Comparison of ENCODE assay signal across 9 cellular contexts in genomic region chr14:100417466-100417865, GRCh38. TPM values are rescaled to one million over a fixed set of nuclear protein-coding genes. Genes with fewer than 3 reads are reported as not detected.
DNase-seq lines count a peak whose midpoint lies in the region; ATAC-seq, FAIRE-seq and TF ChIP-seq lines count a peak whose summit lies in the region.
"Had no signal": no experiment of that assay in that cellular context is flagged by ENCODE, and none has a peak within 500 bp of the region (broad histone marks: within the 10 kb centered on the region; RNA-seq: fewer than 3 reads in every experiment).

No MANE protein-coding gene starts in this region.

- POLR2A ChIA-PET in CD4-positive, alpha-beta T cell (lab: Charles Lee) = no interaction called here

- H3K27ac ChIP-seq in esophagus squamous epithelium (no peak overlapping the region), mucosa of rectum (ENCODE audit: low read depth in 2 of 2, low read length in 2 of 2) (peak overlapping the region; percentile 52 to 77)
- no peak overlapping the region for H3K27ac ChIP-seq in CD4-positive, alpha-beta T cell (ENCODE audit: low read depth, low read length)

- H3K9me3 ChIP-seq in esophagus squamous epithelium (no peaks in the 10 kb centered on the region), mucosa of rectum (ENCODE audit: control insufficient read depth in 2 of 2, low read length in 2 of 2) (no peaks in the 10 kb centered on the region)
- no peaks in the 10 kb centered on the region for H3K9me3 ChIP-seq in CD4-positive, alpha-beta T cell (ENCODE audit: control insufficient read depth, low read length)

- no peaks in the 10 kb centered on the region for H3K27me3 ChIP-seq in esophagus squamous epithelium
- no peaks in the 10 kb centered on the region for H3K27me3 ChIP-seq in mucosa of rectum (ENCODE audit: control insufficient read depth in 2 of 2, insufficient read depth in 2 of 2, low read length in 2 of 2)
- H3K27me3 ChIP-seq in CD4-positive, alpha-beta T cell (ENCODE audit: control insufficient read depth, insufficient read depth, low read length) = no peaks in the 10 kb centered on the region

- TF ChIP-seq CTCF in esophagus squamous epithelium (IDR thresholded peaks at IDR 0.05) = peak in 5 of 6 experiments; percentile 30 to 74 (median 45)
- no peak for TF ChIP-seq CTCF in CD4-positive, alpha-beta T cell (IDR thresholded peaks at IDR 0.05)

- CTCF ChIA-PET in CD4-positive, alpha-beta T cell (lab: Charles Lee) = no interaction called here

- DNase-seq in H4 (ENCODE audit: low spot score) (peak; percentile 91), RCC 7860 (ENCODE audit: low spot score) (peak; percentile 81), esophagus squamous epithelium (lab: John Stamatoyannopoulos, UW) (no peak), GF-D8 (lab: John Stamatoyannopoulos, UW) (no peak)
- no peak for DNase-seq in activated CD4-positive, alpha-beta T cell treated with anti-CD3 and anti-CD28 coated beads, Interleukin-2, amount 50 U/mL, for 48 hours
- no peak for DNase-seq in CD4-positive, alpha-beta T cell

- no peaks in the 10 kb centered on the region for H3K9me3 Mint-ChIP-seq in CD4-positive, alpha-beta T cell
- H3K9me3 Mint-ChIP-seq: IgD-negative memory B cell had no signal

- H3K27me3 Mint-ChIP-seq in CD4-positive, alpha-beta T cell = no peaks in the 10 kb centered on the region
- H3K27me3 Mint-ChIP-seq: IgD-negative memory B cell had no signal

- H3K4me3 ChIP-seq in esophagus squamous epithelium (no peak overlapping the region), mucosa of rectum (ENCODE audit: low read length in 2 of 2) (no peak overlapping the region)

- H3K9ac ChIP-seq in mucosa of rectum (ENCODE audit: low read depth in 1 of 2, low read length in 2 of 2) = peak overlapping the region in 1 of 2 donors; percentile 51

- H3K36me3 Mint-ChIP-seq in CD4-positive, alpha-beta T cell (ENCODE audit: low read depth) = no peaks in the 10 kb centered on the region

- 52 to 75% methylated on average over 6 to 7 of the region's 7 CpGs for WGBS in esophagus squamous epithelium, 2 donors

- H3K36me3 ChIP-seq in esophagus squamous epithelium (no peaks in the 10 kb centered on the region), mucosa of rectum (ENCODE audit: control insufficient read depth in 2 of 2, insufficient read depth in 2 of 2, low read length in 2 of 2) (no peaks in the 10 kb centered on the region)

- intact Hi-C loops in esophagus squamous epithelium (cut with DNase I) = no loop called here
- intact Hi-C loops in CD4-positive, alpha-beta T cell (cut with DNase I, micrococcal nuclease) = no loop called here

- peak; percentile 37 for FAIRE-seq in RCC 7860 (lab: Jason Lieb, UNC)

- ATAC-seq in GM19463 (IDR thresholded peaks at IDR 0.05; ENCODE audit: unreplicated experiment) = no peak
- ATAC-seq in CD4-positive, alpha-beta T cell (ENCODE audit: poor library complexity) = no peak

- H3K4me3 Mint-ChIP-seq in CD4-positive, alpha-beta T cell = no peak overlapping the region
- H3K4me3 Mint-ChIP-seq: IgD-negative memory B cell had no signal

- no peak for TF ChIP-seq POLR2A in esophagus squamous epithelium (IDR thresholded peaks at IDR 0.05)

- no peak overlapping the region for H3K27ac Mint-ChIP-seq in CD4-positive, alpha-beta T cell
- H3K27ac Mint-ChIP-seq: IgD-negative memory B cell had no signal

- H3K4me1 ChIP-seq in esophagus squamous epithelium (peaks cover 0 to 7% (median 0%) of the 10 kb centered on the region in 3 donors), mucosa of rectum (ENCODE audit: control insufficient read depth in 2 of 2, insufficient read depth in 2 of 2, low read length in 2 of 2) (peaks cover 16 to 37% of the 10 kb centered on the region in 2 donors)

- no peaks in the 10 kb centered on the region for H3K4me1 Mint-ChIP-seq in CD4-positive, alpha-beta T cell (ENCODE audit: low read depth)

RNA-seq across cellular contexts. Expression of gene WDR25, which starts 41.2 kb away (rescaled TPM):
- total RNA-seq in H4 (2014; rRNA removed; shearing (Covaris generic)) = 23.7 and 23.8 TPM in 2 replicates
- total RNA-seq in esophagus squamous epithelium = 1 to 10 TPM; 2.4 to 6.1 (median 4.7) TPM
- total RNA-seq in CD4-positive, alpha-beta T cell = 1 to 10 TPM; 2.0 to 2.4 TPM

Comparison
In these comparisons a context has a peak if more than half of its experiments do, and no peak if none do; other contexts are left out.
1. DNase-seq: peak in H4 (single experiment) and RCC 7860 (single experiment); none in esophagus squamous epithelium (single experiment), GF-D8 (single experiment), activated CD4-positive, alpha-beta T cell treated with anti-CD3 and anti-CD28 coated beads, Interleukin-2, amount 50 U/mL, for 48 hours (0 of 2) and CD4-positive, alpha-beta T cell (0 of 10).
2. H3K27ac ChIP-seq: peak in mucosa of rectum (2 of 2); none in esophagus squamous epithelium (0 of 4) and CD4-positive, alpha-beta T cell (single experiment).